ENCODE assay signal across 25 cellular contexts in genomic region chr2:240572141-240573031, GRCh38. TPM values are rescaled to one million over a fixed set of nuclear protein-coding genes. Genes with fewer than 3 reads are reported as not detected.
DNase-seq lines count a peak whose midpoint lies in the region; ATAC-seq, FAIRE-seq and TF ChIP-seq lines count a peak whose summit lies in the region.
"Had no signal": no experiment of that assay in that cellular context is flagged by ENCODE, and none has a peak within 500 bp of the region (broad histone marks: within the 10 kb centered on the region; RNA-seq: fewer than 3 reads in every experiment).

No MANE protein-coding gene starts in this region.

- POLR2A ChIA-PET in HepG2 (lab: Yijun Ruan, JAX) = interaction anchor here (2.2 to 4.0 kb wide), 3 partner anchors 8 to 14 kb away, joined by 9 to 42 read pairs (median 9); partner anchors contain the start of genes CAPN10 and DUSP28

- WGBS in HepG2 (ENCODE audit: low lambda C conversion rate) = 96% methylated on average over 25 of the region's 30 CpGs
- WGBS in sigmoid colon, 2 donors = 89 to 94% methylated on average over 30 of the region's 30 CpGs

- peak overlapping the region; percentile 61 for H3K27ac Mint-ChIP-seq in activated T-cell treated with anti-CD3 and anti-CD28 coated beads, Interleukin-2, amount 50 U/mL, for 24 hours
- H3K27ac Mint-ChIP-seq in chondrocyte (ENCODE audit: unreplicated experiment) = no peak overlapping the region
- H3K27ac Mint-ChIP-seq: mesothelial cell of epicardium had no signal

- TF ChIP-seq EP300 in HepG2 (IDR thresholded peaks at IDR 0.05; ENCODE audit: low read depth in 2 of 2, low read length in 2 of 2) (no peak), HepG2 (CRISPR knock-in tag; IDR thresholded peaks at IDR 0.05; ENCODE audit: borderline replicate concordance) (no peak), sigmoid colon (IDR thresholded peaks at IDR 0.05) (no peak)

- no peak overlapping the region for H3K4me2 ChIP-seq in HepG2 (ENCODE audit: low read depth, low read length)
- H3K4me2 ChIP-seq: A549, KMS-11 had no signal

- TF ChIP-seq CTCF in chondrocyte (IDR thresholded peaks at IDR 0.05) (no peak), HepG2 (CRISPR knock-in tag; IDR thresholded peaks at IDR 0.05) (no peak), sigmoid colon (IDR thresholded peaks at IDR 0.05) (no peak)

- BruUV-seq in HepG2 (replicated peaks; lab: Mats Ljungman, UMichigan) = no TSS peak

- in situ Hi-C loops in HepG2 (cut with HindIII; ENCODE audit: extremely low pct_ligation_motif_present, low pct_unique_long_range_greater_than_20kb) = loop anchor here (25.0 kb wide), 1 partner anchor 640 kb away; no protein-coding TSS in a partner anchor

- H3K36me3 Mint-ChIP-seq in activated T-cell treated with anti-CD3 and anti-CD28 coated beads, Interleukin-2, amount 50 U/mL, for 24 hours (ENCODE audit: low read depth) = peaks cover 57% of the 10 kb centered on the region
- H3K36me3 Mint-ChIP-seq in activated T-cell treated with anti-CD3 and anti-CD28 coated beads, Interleukin-2, amount 50 U/mL, for 4 hours (ENCODE audit: insufficient read depth) = peaks cover 3% of the 10 kb centered on the region
- H3K36me3 Mint-ChIP-seq in chondrocyte (ENCODE audit: low read depth) = peaks cover 1% of the 10 kb centered on the region
- H3K36me3 Mint-ChIP-seq: mesothelial cell of epicardium, T-cell had no signal

- TF ChIP-seq POLR2A in HepG2 (IDR thresholded peaks at IDR 0.05; ENCODE audit: insufficient read depth in 1 of 2, low read depth in 2 of 2, low read length in 2 of 2) = no peak
- no peak for TF ChIP-seq POLR2A in sigmoid colon (IDR thresholded peaks at IDR 0.05)

- CTCF ChIA-PET in HepG2 (lab: Yijun Ruan, JAX; ENCODE audit: low intra/inter-chr PET ratio, low total read pairs) = no interaction called here

- peaks cover 31% of the 10 kb centered on the region for H3K4me1 Mint-ChIP-seq in activated T-cell treated with anti-CD3 and anti-CD28 coated beads, Interleukin-2, amount 50 U/mL, for 24 hours (ENCODE audit: low read depth)
- H3K4me1 Mint-ChIP-seq in activated T-cell treated with anti-CD3 and anti-CD28 coated beads, Interleukin-2, amount 50 U/mL, for 4 hours (ENCODE audit: low read depth) = peaks cover 31% of the 10 kb centered on the region
- peaks cover 25% of the 10 kb centered on the region for H3K4me1 Mint-ChIP-seq in chondrocyte (ENCODE audit: low read depth)

- no peaks in the 10 kb centered on the region for H3K27me3 Mint-ChIP-seq in activated T-cell treated with anti-CD3 and anti-CD28 coated beads, Interleukin-2, amount 50 U/mL, for 24 hours
- H3K27me3 Mint-ChIP-seq in activated T-cell treated with anti-CD3 and anti-CD28 coated beads, Interleukin-2, amount 50 U/mL, for 4 hours (ENCODE audit: low read depth) = no peaks in the 10 kb centered on the region
- no peaks in the 10 kb centered on the region for H3K27me3 Mint-ChIP-seq in chondrocyte (ENCODE audit: low read depth)
- H3K27me3 Mint-ChIP-seq: T-cell had no signal

- TF ChIP-seq RAD21 in HepG2 (CRISPR knock-in tag; IDR thresholded peaks at IDR 0.05) = no peak

- no peak for ATAC-seq in activated T-cell treated with anti-CD3 and anti-CD28 coated beads, Interleukin-2, amount 50 U/mL, for 4 hours
- ATAC-seq in HepG2 = no peak
- ATAC-seq: A549, T-cell had no signal

- H2AFZ ChIP-seq in HepG2 (ENCODE audit: low read length) = no peak overlapping the region
- H2AFZ ChIP-seq: GM23248 had no signal

- no peak overlapping the region for H3K4me3 Mint-ChIP-seq in activated T-cell treated with anti-CD3 and anti-CD28 coated beads, Interleukin-2, amount 50 U/mL, for 24 hours
- H3K4me3 Mint-ChIP-seq in activated T-cell treated with anti-CD3 and anti-CD28 coated beads, Interleukin-2, amount 50 U/mL, for 4 hours = no peak overlapping the region
- no peak overlapping the region for H3K4me3 Mint-ChIP-seq in chondrocyte (ENCODE audit: unreplicated experiment)
- H3K4me3 Mint-ChIP-seq: mesothelial cell of epicardium had no signal

- H3K27ac ChIP-seq in HepG2 (ENCODE audit: extremely low read length, insufficient read depth, low read length) (no peak overlapping the region), sigmoid colon (no peak overlapping the region)
- H3K27ac ChIP-seq: A549, GM23248, KMS-11, prostate gland, transverse colon had no signal

- H3K36me3 ChIP-seq in HepG2 (replicated peaks in 1 of 2; ENCODE audit: control insufficient read depth in 1 of 2, insufficient read depth in 2 of 2, low read length in 2 of 2) (peaks cover 0 to 12% of the 10 kb centered on the region in 2 experiments; a peak in 3 of 5 replicates), sigmoid colon (peaks cover 8 to 50% (median 26%) of the 10 kb centered on the region in 4 donors)

- intact Hi-C loops in HepG2 (cut with micrococcal nuclease; ENCODE audit: unreplicated experiment) = no loop called here
- intact Hi-C loops in sigmoid colon (cut with DNase I) = no loop called here

- H3K4me1 ChIP-seq in HepG2 (ENCODE audit: insufficient read depth, low read length) = peaks cover 27% of the 10 kb centered on the region
- peaks cover 0 to 33% (median 30%) of the 10 kb centered on the region in 4 donors for H3K4me1 ChIP-seq in sigmoid colon

- H3K9me3 Mint-ChIP-seq in activated T-cell treated with anti-CD3 and anti-CD28 coated beads, Interleukin-2, amount 50 U/mL, for 24 hours = no peaks in the 10 kb centered on the region
- H3K9me3 Mint-ChIP-seq in activated T-cell treated with anti-CD3 and anti-CD28 coated beads, Interleukin-2, amount 50 U/mL, for 4 hours = no peaks in the 10 kb centered on the region
- H3K9me3 Mint-ChIP-seq in chondrocyte (ENCODE audit: low read depth) = no peaks in the 10 kb centered on the region
- H3K9me3 Mint-ChIP-seq: mesothelial cell of epicardium, T-cell had no signal

- no peaks in the 10 kb centered on the region for H3K9me3 ChIP-seq in HepG2 (ENCODE audit: low read length)
- no peaks in the 10 kb centered on the region for H3K9me3 ChIP-seq in sigmoid colon
- H3K9me3 ChIP-seq: A549, prostate gland, transverse colon had no signal

- H4K20me1 ChIP-seq in HepG2 (ENCODE audit: insufficient read depth, low read length) = no peaks in the 10 kb centered on the region; the same call in 1 of the 2 replicates

- peak; percentile 29 for DNase-seq in activated T-cell treated with anti-CD3 and anti-CD28 coated beads, Interleukin-2, amount 50 U/mL, for 24 hours
- no peak for DNase-seq in activated T-cell treated with anti-CD3 and anti-CD28 coated beads, Interleukin-2, amount 50 U/mL, for 4 hours
- DNase-seq in chondrocyte (ENCODE audit: low spot score) (peak; percentile 95), HepG2 (ENCODE audit: low spot score) (no peak), sigmoid colon (peak; percentile 67), glomerular visceral epithelial cell (ENCODE audit: extremely low spot score) (no peak), NCI-H1694 treated with DMSO at 0.1 percent for 48 hours (lab: John Stamatoyannopoulos, UW) (no peak), NOMO-1 treated with dmso at 0.1 percent for 144 hours (lab: John Stamatoyannopoulos, UW; ENCODE audit: unreplicated experiment) (no peak)
- DNase-seq: activated CD4-positive, alpha-beta T cell treated with anti-CD3 and anti-CD28 coated beads, Interleukin-2, amount 50 U/mL, for 1 hour; amygdala; Calu3; GM23248; MV-4-11; NCI-H1694; NCI-H774; SHP77 treated with DMSO at 0.1 percent for 48 hours; stimulated activated CD4-positive, alpha-beta T cell treated with anti-CD3 and anti-CD28 coated beads, Interleukin-4, amount 100 ng/mL, for 24 hours had no signal

- H3K4me3 ChIP-seq in HepG2 (replicated peaks in 1 of 3; ENCODE audit: insufficient read depth in 1 of 3, low read depth in 2 of 3, low read length in 3 of 3) (no peak overlapping the region), sigmoid colon (no peak overlapping the region)
- H3K4me3 ChIP-seq: A549, GM23248, prostate gland, transverse colon had no signal

- H3K9ac ChIP-seq in HepG2 (ENCODE audit: insufficient read depth, low read depth, low read length) = no peak overlapping the region
- H3K9ac ChIP-seq: GM23248, KMS-11 had no signal

- peaks cover 14% of the 10 kb centered on the region for H3K79me2 ChIP-seq in HepG2 (ENCODE audit: insufficient read depth, low read length)

- no peaks in the 10 kb centered on the region; a peak in 1 of 5 replicates for H3K27me3 ChIP-seq in HepG2 (ENCODE audit: control insufficient read depth in 1 of 2, insufficient read depth in 2 of 2, low read length in 2 of 2)
- no peaks in the 10 kb centered on the region for H3K27me3 ChIP-seq in sigmoid colon
- H3K27me3 ChIP-seq: transverse colon had no signal

- FAIRE-seq in HepG2 (lab: Jason Lieb, UNC) = no peak
- FAIRE-seq: A549, HTR-8/SVneo, TTC549 had no signal

RNA-seq across cellular contexts. Expression of gene RNPEPL1, which starts 4.1 kb away (rescaled TPM):
- total RNA-seq in activated T-cell treated with anti-CD3 and anti-CD28 coated beads, Interleukin-2, amount 50 U/mL, for 4 hours = 10 to 100 TPM; 40.9 to 46.0 (median 42.9) TPM
- total RNA-seq in chondrocyte (54.9 to 63.2 TPM (median 61.3 TPM) in 3 replicates), HepG2 (2016; rRNA removed; fragmentation: Illumina TruSeq; extraction: Trizol) (13.0 and 27.6 TPM in 2 replicates), sigmoid colon (10 to 100 TPM; 23.1 to 87.8 (median 28.4) TPM)
- 21.9 and 24.8 TPM in 2 replicates for total RNA-seq in HepG2 (2016; cell fraction: cytosol; rRNA removed; fragmentation: Illumina TruSeq; extraction: Trizol; ENCODE audit: low read depth)
- total RNA-seq in HepG2 (2016; cell fraction: insoluble cytoplasmic fraction; rRNA removed; fragmentation: Illumina TruSeq; extraction: Trizol) = 12.9 and 23.2 TPM in 2 replicates
- total RNA-seq in HepG2 (2016; cell fraction: membrane; rRNA removed; fragmentation: Illumina TruSeq; extraction: Trizol) = 50.1 and 53.8 TPM in 2 replicates
- 17.5 and 21.9 TPM in 2 replicates for total RNA-seq in HepG2 (2016; cell fraction: nucleus; rRNA removed; fragmentation: Illumina TruSeq; extraction: Trizol)
- polyA plus RNA-seq in HepG2 (2011; rRNA removed) (18.0 and 28.8 TPM in 2 replicates), sigmoid colon (100 to 1,000 TPM in 2 of 3 donors, 10 to 100 TPM in 1; 64.3 to 136 (median 102) TPM)
- 20.3 and 26.3 TPM in 2 replicates for polyA plus RNA-seq in HepG2 (2011; cell fraction: cytosol; rRNA removed)
- 94.3 and 114 TPM in 2 replicates for polyA plus RNA-seq in HepG2 (2011; cell fraction: nucleus; rRNA removed)
- 37.2 and 56.3 TPM in 2 replicates for polyA plus RNA-seq in HepG2 (2012)
- 43.4 and 46.1 TPM in 2 replicates for polyA plus RNA-seq in HepG2 (2016; cell fraction: cytosol; fragmentation: Illumina TruSeq; extraction: Trizol; ENCODE audit: low read depth)
- 40.1 and 49.6 TPM in 2 replicates for polyA plus RNA-seq in HepG2 (2016; cell fraction: insoluble cytoplasmic fraction; fragmentation: Illumina TruSeq; extraction: Trizol; ENCODE audit: low read depth)
- 85.0 and 102 TPM in 2 replicates for polyA plus RNA-seq in HepG2 (2016; cell fraction: membrane; fragmentation: Illumina TruSeq; extraction: Trizol; ENCODE audit: low read depth)
- 57.9 and 59.3 TPM in 2 replicates for polyA plus RNA-seq in HepG2 (2016; cell fraction: nucleus; fragmentation: Illumina TruSeq; extraction: Trizol; ENCODE audit: insufficient read depth, low read depth)
- 15.3 and 64.5 TPM in 2 replicates for polyA minus RNA-seq in HepG2 (2011; rRNA and poly(A)+ RNA removed; ENCODE audit: low replicate concordance)
- polyA minus RNA-seq in HepG2 (2011; cell fraction: cytosol; rRNA and poly(A)+ RNA removed) = 55.0 and 57.6 TPM in 2 replicates
- 18.6 and 21.0 TPM in 2 replicates for polyA minus RNA-seq in HepG2 (2011; cell fraction: nucleus; rRNA and poly(A)+ RNA removed)

RNA-seq across cellular contexts. Expression of gene DUSP28, which starts 12.2 kb away (rescaled TPM):
- 1 to 10 TPM; 5.7 to 6.1 (median 5.9) TPM for total RNA-seq in activated T-cell treated with anti-CD3 and anti-CD28 coated beads, Interleukin-2, amount 50 U/mL, for 4 hours
- total RNA-seq in chondrocyte (3.4 to 4.7 TPM (median 3.7 TPM) in 3 replicates), HepG2 (2016; rRNA removed; fragmentation: Illumina TruSeq; extraction: Trizol) (2.5 and 5.2 TPM in 2 replicates), sigmoid colon (10 to 100 TPM in 1 of 4 donors, 1 to 10 TPM in 3; 4.6 to 10.2 (median 7.6) TPM)
- total RNA-seq in HepG2 (2016; cell fraction: cytosol; rRNA removed; fragmentation: Illumina TruSeq; extraction: Trizol; ENCODE audit: low read depth) = 4.5 and 4.9 TPM in 2 replicates
- total RNA-seq in HepG2 (2016; cell fraction: insoluble cytoplasmic fraction; rRNA removed; fragmentation: Illumina TruSeq; extraction: Trizol) = 2.9 and 5.6 TPM in 2 replicates
- total RNA-seq in HepG2 (2016; cell fraction: membrane; rRNA removed; fragmentation: Illumina TruSeq; extraction: Trizol) = 6.2 and 6.3 TPM in 2 replicates
- total RNA-seq in HepG2 (2016; cell fraction: nucleus; rRNA removed; fragmentation: Illumina TruSeq; extraction: Trizol) = 7.1 TPM in 2 replicates
- polyA plus RNA-seq in HepG2 (2011; rRNA removed) (6.7 and 8.6 TPM in 2 replicates), sigmoid colon (1 to 10 TPM; 5.0 to 5.4 (median 5.1) TPM)
- polyA plus RNA-seq in HepG2 (2011; cell fraction: cytosol; rRNA removed) = 3.4 and 4.1 TPM in 2 replicates
- 6.6 and 6.7 TPM in 2 replicates for polyA plus RNA-seq in HepG2 (2011; cell fraction: nucleus; rRNA removed)
- 5.4 and 6.8 TPM in 2 replicates for polyA plus RNA-seq in HepG2 (2012)
- polyA plus RNA-seq in HepG2 (2016; cell fraction: cytosol; fragmentation: Illumina TruSeq; extraction: Trizol; ENCODE audit: low read depth) = 4.9 and 6.2 TPM in 2 replicates
- 3.9 and 4.1 TPM in 2 replicates for polyA plus RNA-seq in HepG2 (2016; cell fraction: insoluble cytoplasmic fraction; fragmentation: Illumina TruSeq; extraction: Trizol; ENCODE audit: low read depth)
- 5.5 and 7.1 TPM in 2 replicates for polyA plus RNA-seq in HepG2 (2016; cell fraction: membrane; fragmentation: Illumina TruSeq; extraction: Trizol; ENCODE audit: low read depth)
- 11.1 and 15.5 TPM in 2 replicates for polyA plus RNA-seq in HepG2 (2016; cell fraction: nucleus; fragmentation: Illumina TruSeq; extraction: Trizol; ENCODE audit: insufficient read depth, low read depth)
- polyA minus RNA-seq in HepG2 (2011; rRNA and poly(A)+ RNA removed; ENCODE audit: low replicate concordance) = 2.8 and 4.2 TPM in 2 replicates
- 1.7 and 2.2 TPM in 2 replicates for polyA minus RNA-seq in HepG2 (2011; cell fraction: cytosol; rRNA and poly(A)+ RNA removed)
- 11.5 and 12.3 TPM in 2 replicates for polyA minus RNA-seq in HepG2 (2011; cell fraction: nucleus; rRNA and poly(A)+ RNA removed)

RNA-seq across cellular contexts. Expression of gene CAPN10, which starts 14.1 kb away (rescaled TPM):
- total RNA-seq in activated T-cell treated with anti-CD3 and anti-CD28 coated beads, Interleukin-2, amount 50 U/mL, for 4 hours = 10 to 100 TPM; 38.2 to 43.4 (median 41.1) TPM
- total RNA-seq in chondrocyte = 22.0 to 29.4 TPM (median 22.7 TPM) in 3 replicates
- 16.5 and 32.4 TPM in 2 replicates for total RNA-seq in HepG2 (2016; rRNA removed; fragmentation: Illumina TruSeq; extraction: Trizol)
- total RNA-seq in HepG2 (2016; cell fraction: cytosol; rRNA removed; fragmentation: Illumina TruSeq; extraction: Trizol; ENCODE audit: low read depth) = 18.3 and 20.3 TPM in 2 replicates
- 16.1 and 35.0 TPM in 2 replicates for total RNA-seq in HepG2 (2016; cell fraction: insoluble cytoplasmic fraction; rRNA removed; fragmentation: Illumina TruSeq; extraction: Trizol)
- total RNA-seq in HepG2 (2016; cell fraction: membrane; rRNA removed; fragmentation: Illumina TruSeq; extraction: Trizol) = 28.2 and 28.4 TPM in 2 replicates
- total RNA-seq in HepG2 (2016; cell fraction: nucleus; rRNA removed; fragmentation: Illumina TruSeq; extraction: Trizol) = 26.3 and 36.2 TPM in 2 replicates
- polyA plus RNA-seq in HepG2 (2011; rRNA removed) = 27.6 and 40.7 TPM in 2 replicates
- polyA plus RNA-seq in HepG2 (2011; cell fraction: cytosol; rRNA removed) = 15.8 and 24.7 TPM in 2 replicates
- polyA plus RNA-seq in HepG2 (2011; cell fraction: nucleus; rRNA removed) = 157 and 173 TPM in 2 replicates
- 24.4 and 27.6 TPM in 2 replicates for polyA plus RNA-seq in HepG2 (2012)
- 9.1 and 9.4 TPM in 2 replicates for polyA plus RNA-seq in HepG2 (2016; cell fraction: cytosol; fragmentation: Illumina TruSeq; extraction: Trizol; ENCODE audit: low read depth)
- polyA plus RNA-seq in HepG2 (2016; cell fraction: insoluble cytoplasmic fraction; fragmentation: Illumina TruSeq; extraction: Trizol; ENCODE audit: low read depth) = 17.4 and 18.2 TPM in 2 replicates
- polyA plus RNA-seq in HepG2 (2016; cell fraction: membrane; fragmentation: Illumina TruSeq; extraction: Trizol; ENCODE audit: low read depth) = 15.5 and 17.2 TPM in 2 replicates
- polyA plus RNA-seq in HepG2 (2016; cell fraction: nucleus; fragmentation: Illumina TruSeq; extraction: Trizol; ENCODE audit: insufficient read depth, low read depth) = 59.4 and 61.4 TPM in 2 replicates
- 11.2 and 33.8 TPM in 2 replicates for polyA minus RNA-seq in HepG2 (2011; rRNA and poly(A)+ RNA removed; ENCODE audit: low replicate concordance)
- 10.8 TPM in 2 replicates for polyA minus RNA-seq in HepG2 (2011; cell fraction: cytosol; rRNA and poly(A)+ RNA removed)
- 50.0 and 57.6 TPM in 2 replicates for polyA minus RNA-seq in HepG2 (2011; cell fraction: nucleus; rRNA and poly(A)+ RNA removed)
- 10 to 100 TPM; 10.5 to 27.7 (median 16.3) TPM for total RNA-seq in sigmoid colon
- polyA plus RNA-seq in sigmoid colon = 10 to 100 TPM; 11.4 to 33.0 (median 16.4) TPM

RNA-seq across cellular contexts. Expression of gene ANKMY1, which starts 14.6 kb away (rescaled TPM):
- 10 to 100 TPM; 15.7 to 17.2 (median 15.8) TPM for total RNA-seq in activated T-cell treated with anti-CD3 and anti-CD28 coated beads, Interleukin-2, amount 50 U/mL, for 4 hours
- 9.5 to 20.6 TPM (median 10.8 TPM) in 3 replicates for total RNA-seq in chondrocyte
- total RNA-seq in HepG2 (2016; rRNA removed; fragmentation: Illumina TruSeq; extraction: Trizol) = 7.3 and 11.7 TPM in 2 replicates
- 9.7 and 12.6 TPM in 2 replicates for total RNA-seq in HepG2 (2016; cell fraction: cytosol; rRNA removed; fragmentation: Illumina TruSeq; extraction: Trizol; ENCODE audit: low read depth)
- 8.8 and 12.4 TPM in 2 replicates for total RNA-seq in HepG2 (2016; cell fraction: insoluble cytoplasmic fraction; rRNA removed; fragmentation: Illumina TruSeq; extraction: Trizol)
- 10.6 and 11.9 TPM in 2 replicates for total RNA-seq in HepG2 (2016; cell fraction: membrane; rRNA removed; fragmentation: Illumina TruSeq; extraction: Trizol)
- 23.2 and 30.1 TPM in 2 replicates for total RNA-seq in HepG2 (2016; cell fraction: nucleus; rRNA removed; fragmentation: Illumina TruSeq; extraction: Trizol)
- 18.8 and 20.5 TPM in 2 replicates for polyA plus RNA-seq in HepG2 (2011; rRNA removed)
- polyA plus RNA-seq in HepG2 (2011; cell fraction: cytosol; rRNA removed) = 11.7 and 12.1 TPM in 2 replicates
- polyA plus RNA-seq in HepG2 (2011; cell fraction: nucleus; rRNA removed) = 55.1 and 66.4 TPM in 2 replicates
- 8.0 and 8.9 TPM in 2 replicates for polyA plus RNA-seq in HepG2 (2012)
- polyA plus RNA-seq in HepG2 (2016; cell fraction: cytosol; fragmentation: Illumina TruSeq; extraction: Trizol; ENCODE audit: low read depth) = 2.6 and 3.4 TPM in 2 replicates
- 7.8 and 8.8 TPM in 2 replicates for polyA plus RNA-seq in HepG2 (2016; cell fraction: insoluble cytoplasmic fraction; fragmentation: Illumina TruSeq; extraction: Trizol; ENCODE audit: low read depth)
- 4.9 and 6.3 TPM in 2 replicates for polyA plus RNA-seq in HepG2 (2016; cell fraction: membrane; fragmentation: Illumina TruSeq; extraction: Trizol; ENCODE audit: low read depth)
- polyA plus RNA-seq in HepG2 (2016; cell fraction: nucleus; fragmentation: Illumina TruSeq; extraction: Trizol; ENCODE audit: insufficient read depth, low read depth) = 30.4 and 35.4 TPM in 2 replicates
- 41.3 and 43.1 TPM in 2 replicates for polyA minus RNA-seq in HepG2 (2011; rRNA and poly(A)+ RNA removed; ENCODE audit: low replicate concordance)
- 6.0 and 6.9 TPM in 2 replicates for polyA minus RNA-seq in HepG2 (2011; cell fraction: cytosol; rRNA and poly(A)+ RNA removed)
- 52.8 and 56.1 TPM in 2 replicates for polyA minus RNA-seq in HepG2 (2011; cell fraction: nucleus; rRNA and poly(A)+ RNA removed)
- 10 to 100 TPM in 2 of 4 donors, 1 to 10 TPM in 2; 6.7 to 14.0 (median 9.6) TPM for total RNA-seq in sigmoid colon
- 1 to 10 TPM; 3.6 to 9.4 (median 3.9) TPM for polyA plus RNA-seq in sigmoid colon

RNA-seq across cellular contexts. Expression of gene GPR35, which starts 52.9 kb away (rescaled TPM):
- total RNA-seq in activated T-cell treated with anti-CD3 and anti-CD28 coated beads, Interleukin-2, amount 50 U/mL, for 4 hours = 1 to 10 TPM; 3.0 to 3.5 (median 3.3) TPM
- total RNA-seq in chondrocyte (1.9 to 2.9 TPM (median 2.8 TPM) in 3 replicates), HepG2 (2016; rRNA removed; fragmentation: Illumina TruSeq; extraction: Trizol) (21.6 and 27.1 TPM in 2 replicates), sigmoid colon (1 to 10 TPM; 1.3 to 7.8 (median 3.5) TPM)
- total RNA-seq in HepG2 (2016; cell fraction: cytosol; rRNA removed; fragmentation: Illumina TruSeq; extraction: Trizol; ENCODE audit: low read depth) = 10.2 and 10.8 TPM in 2 replicates
- total RNA-seq in HepG2 (2016; cell fraction: insoluble cytoplasmic fraction; rRNA removed; fragmentation: Illumina TruSeq; extraction: Trizol) = 21.3 and 26.9 TPM in 2 replicates
- total RNA-seq in HepG2 (2016; cell fraction: membrane; rRNA removed; fragmentation: Illumina TruSeq; extraction: Trizol) = 25.5 and 33.7 TPM in 2 replicates
- total RNA-seq in HepG2 (2016; cell fraction: nucleus; rRNA removed; fragmentation: Illumina TruSeq; extraction: Trizol) = 19.4 and 20.1 TPM in 2 replicates
- polyA plus RNA-seq in HepG2 (2011; rRNA removed) (44.2 and 60.8 TPM in 2 replicates), sigmoid colon (10 to 100 TPM; 28.2 to 76.6 (median 33.0) TPM)
- polyA plus RNA-seq in HepG2 (2011; cell fraction: cytosol; rRNA removed) = 37.9 and 80.2 TPM in 2 replicates
- 150 and 165 TPM in 2 replicates for polyA plus RNA-seq in HepG2 (2011; cell fraction: nucleus; rRNA removed)
- polyA plus RNA-seq in HepG2 (2012) = 34.0 and 39.9 TPM in 2 replicates
- 6.5 and 7.6 TPM in 2 replicates for polyA plus RNA-seq in HepG2 (2016; cell fraction: cytosol; fragmentation: Illumina TruSeq; extraction: Trizol; ENCODE audit: low read depth)
- polyA plus RNA-seq in HepG2 (2016; cell fraction: insoluble cytoplasmic fraction; fragmentation: Illumina TruSeq; extraction: Trizol; ENCODE audit: low read depth) = 14.4 and 15.8 TPM in 2 replicates
- 17.8 and 17.9 TPM in 2 replicates for polyA plus RNA-seq in HepG2 (2016; cell fraction: membrane; fragmentation: Illumina TruSeq; extraction: Trizol; ENCODE audit: low read depth)
- polyA plus RNA-seq in HepG2 (2016; cell fraction: nucleus; fragmentation: Illumina TruSeq; extraction: Trizol; ENCODE audit: insufficient read depth, low read depth) = 29.6 and 37.8 TPM in 2 replicates
- 0.14 and 219 TPM in 2 replicates for polyA minus RNA-seq in HepG2 (2011; rRNA and poly(A)+ RNA removed; ENCODE audit: low replicate concordance)
- 44.3 and 46.7 TPM in 2 replicates for polyA minus RNA-seq in HepG2 (2011; cell fraction: cytosol; rRNA and poly(A)+ RNA removed)
- polyA minus RNA-seq in HepG2 (2011; cell fraction: nucleus; rRNA and poly(A)+ RNA removed) = 30.9 and 33.3 TPM in 2 replicates
- total RNA-seq: GM23248 had no signal

Comparison
In these comparisons a context has a peak if more than half of its experiments do, and no peak if none do; other contexts are left out.
1. DNase-seq: peak in activated T-cell treated with anti-CD3 and anti-CD28 coated beads, Interleukin-2, amount 50 U/mL, for 24 hours (single experiment), chondrocyte (single experiment) and sigmoid colon (single experiment); none in activated T-cell treated with anti-CD3 and anti-CD28 coated beads, Interleukin-2, amount 50 U/mL, for 4 hours (single experiment), HepG2 (single experiment), glomerular visceral epithelial cell (single experiment), NCI-H1694 treated with DMSO at 0.1 percent for 48 hours (single experiment) and NOMO-1 treated with dmso at 0.1 percent for 144 hours (single experiment).